Comparison of ENCODE assay signal across 11 cellular contexts in genomic region chr22:38736257-38736570, GRCh38. TPM values are rescaled to one million over a fixed set of nuclear protein-coding genes. Genes with fewer than 3 reads are reported as not detected.
DNase-seq lines count a peak whose midpoint lies in the region; ATAC-seq, FAIRE-seq and TF ChIP-seq lines count a peak whose summit lies in the region.
"Had no signal": no experiment of that assay in that cellular context is flagged by ENCODE, and none has a peak within 500 bp of the region (broad histone marks: within the 10 kb centered on the region; RNA-seq: fewer than 3 reads in every experiment).

No MANE protein-coding gene starts in this region.

- no peaks in the 10 kb centered on the region for H3K9me3 Mint-ChIP-seq in activated naive CD4-positive, alpha-beta T cell treated with anti-CD3 and anti-CD28 coated beads, Interleukin-2, amount 10 ng/mL, durations not matched to agents 7 days and 5 days
- no peaks in the 10 kb centered on the region for H3K9me3 Mint-ChIP-seq in stimulated activated naive CD8-positive, alpha-beta T cell treated with anti-CD3 and anti-CD28 coated beads, Interleukin-15, amount 100 ng/mL, for 72 hours

- H3K27ac Mint-ChIP-seq in activated naive CD4-positive, alpha-beta T cell treated with anti-CD3 and anti-CD28 coated beads, Interleukin-2, amount 10 ng/mL, durations not matched to agents 7 days and 5 days: peak overlapping the region; percentile 84
- H3K27ac Mint-ChIP-seq in stimulated activated naive CD8-positive, alpha-beta T cell treated with anti-CD3 and anti-CD28 coated beads, Interleukin-15, amount 100 ng/mL, for 72 hours: peak overlapping the region; percentile 72 to 96

- FAIRE-seq in K562 (lab: Jason Lieb, UNC): no peak

- no peaks in the 10 kb centered on the region for H3K79me2 ChIP-seq in K562 (ENCODE audit: control insufficient read depth, insufficient read depth, low read length)

- no peak for TF ChIP-seq RAD21 in K562 (CRISPR knock-in tag; conservative IDR thresholded peaks at IDR 0.05 in 1 of 2, IDR thresholded peaks at IDR 0.05 in 1 of 2)

- no peaks in the 10 kb centered on the region for H3K9me1 ChIP-seq in K562 (ENCODE audit: control insufficient read depth, insufficient read depth, low read length)

- peaks cover 70% of the 10 kb centered on the region for H3K36me3 Mint-ChIP-seq in activated naive CD4-positive, alpha-beta T cell treated with anti-CD3 and anti-CD28 coated beads, Interleukin-2, amount 10 ng/mL, durations not matched to agents 7 days and 5 days

- no peak for TF ChIP-seq CTCF in K562 (IDR thresholded peaks at IDR 0.05 in 2 of 3, conservative IDR thresholded peaks at IDR 0.05 in 1 of 3; ENCODE audit: insufficient read depth in 2 of 3, low read depth in 1 of 3, low read length in 3 of 3)

- 100% methylated on average over 1 of the region's 7 CpGs for WGBS in K562 (ENCODE audit: insufficient coverage, low coverage, missing lambda C conversion rate)

- no peak overlapping the region for H3K9ac ChIP-seq in K562 (ENCODE audit: insufficient read depth in 1 of 2, low read depth in 2 of 2, low read length in 2 of 2)

- no peak for ATAC-seq in K562
- ATAC-seq in stimulated activated naive CD8-positive, alpha-beta T cell treated with anti-CD3 and anti-CD28 coated beads, Interleukin-15, amount 100 ng/mL, for 72 hours: peak; percentile 3
- no peak for ATAC-seq in HG03520 (IDR thresholded peaks at IDR 0.05; ENCODE audit: unreplicated experiment)
- ATAC-seq in HG02870 (IDR thresholded peaks at IDR 0.05; ENCODE audit: unreplicated experiment): no peak

- no peak overlapping the region for H3K4me3 ChIP-seq in K562
- H3K4me3 ChIP-seq: tibial nerve had no signal

- no peak for DNase-seq in activated naive CD4-positive, alpha-beta T cell treated with anti-CD3 and anti-CD28 coated beads, Interleukin-2, amount 10 ng/mL, durations not matched to agents 7 days and 5 days
- no peak for DNase-seq in activated naive CD4-positive, alpha-beta T cell (lab: John Stamatoyannopoulos, UW)
- DNase-seq in K562 (ENCODE audit: extremely low read depth in 1 of 4, low spot score in 3 of 4): no peak
- DNase-seq in stimulated activated naive CD8-positive, alpha-beta T cell treated with anti-CD3 and anti-CD28 coated beads, Interleukin-15, amount 100 ng/mL, for 72 hours: peak; percentile 24 to 27
- DNase-seq: activated CD8-positive, alpha-beta memory T cell treated with anti-CD3 and anti-CD28 coated beads, Interleukin-2, amount 50 U/mL, for 4 hours; PC-3; retina had no signal

- no peak overlapping the region for H3K4me3 Mint-ChIP-seq in activated naive CD4-positive, alpha-beta T cell treated with anti-CD3 and anti-CD28 coated beads, Interleukin-2, amount 10 ng/mL, durations not matched to agents 7 days and 5 days
- peak overlapping the region in 1 of 2 donors; percentile 18 for H3K4me3 Mint-ChIP-seq in stimulated activated naive CD8-positive, alpha-beta T cell treated with anti-CD3 and anti-CD28 coated beads, Interleukin-15, amount 100 ng/mL, for 72 hours

- CTCF ChIA-PET in activated naive CD4-positive, alpha-beta T cell treated with anti-CD3 and anti-CD28 coated beads, Interleukin-2, amount 10 ng/mL, durations not matched to agents 7 days and 5 days (lab: Charles Lee): interaction anchor here (1.6 to 2.4 kb wide), 2 partner anchors 10 to 22 kb away, joined by 4 to 14 read pairs; no protein-coding TSS in a partner anchor
- CTCF ChIA-PET in K562 (lab: Yijun Ruan, JAX; ENCODE audit: low intra/inter-chr PET ratio): no interaction called here

- no peak; the same call in 1 of the 2 replicates for TF ChIP-seq POLR2A in K562 (conservative IDR thresholded peaks at IDR 0.05)

- BruUV-seq in K562 (replicated peaks; lab: Mats Ljungman, UMichigan): no TSS peak

- H3K27me3 ChIP-seq in K562 (ENCODE audit: control insufficient read depth in 2 of 2, insufficient read depth in 2 of 2, low read length in 2 of 2): no peaks in the 10 kb centered on the region
- H3K27me3 ChIP-seq: tibial nerve had no signal

- peaks cover 94% of the 10 kb centered on the region; the same call in 2 of the 3 replicates for H3K36me3 ChIP-seq in K562 (ENCODE audit: control insufficient read depth, insufficient read depth, low read length)

- H3K4me2 ChIP-seq in K562 (ENCODE audit: insufficient read depth, low read length): no peak overlapping the region

- no peak for TF ChIP-seq EP300 in K562 (IDR thresholded peaks at IDR 0.05; ENCODE audit: low read length)

- POLR2A ChIA-PET in K562 (lab: Yijun Ruan, JAX): interaction anchor here (0.8 to 1.9 kb wide), 4 partner anchors 11 to 31 kb away, joined by 3 to 6 read pairs (median 5); no protein-coding TSS in a partner anchor

- H4K20me1 ChIP-seq in K562 (replicated peaks; ENCODE audit: control insufficient read depth, insufficient read depth, low read length): no peaks in the 10 kb centered on the region; the same call in 1 of the 2 replicates

- in situ Hi-C loops in K562 (cut with MboI): no loop called here

- H3K9me3 ChIP-seq in K562 (replicated peaks; ENCODE audit: control insufficient read depth, insufficient read depth, low read depth, low read length): no peaks in the 10 kb centered on the region
- H3K9me3 ChIP-seq: tibial nerve had no signal

- peaks cover 54% of the 10 kb centered on the region for H3K4me1 Mint-ChIP-seq in activated naive CD4-positive, alpha-beta T cell treated with anti-CD3 and anti-CD28 coated beads, Interleukin-2, amount 10 ng/mL, durations not matched to agents 7 days and 5 days
- peaks cover 96% of the 10 kb centered on the region for H3K4me1 Mint-ChIP-seq in stimulated activated naive CD8-positive, alpha-beta T cell treated with anti-CD3 and anti-CD28 coated beads, Interleukin-15, amount 100 ng/mL, for 72 hours

- intact Hi-C loops in K562 (cut with micrococcal nuclease): no loop called here

- no peak overlapping the region for H3K27ac ChIP-seq in K562 (ENCODE audit: extremely low read depth, low read depth, low read length)
- H3K27ac ChIP-seq: HL-60, tibial nerve had no signal

- peaks cover 0 to 13% of the 10 kb centered on the region in 2 experiments; a peak in 2 of 5 replicates for H3K4me1 ChIP-seq in K562 (replicated peaks in 1 of 2; ENCODE audit: control insufficient read depth in 2 of 2, insufficient read depth in 2 of 2, low read length in 2 of 2)

- H3K27me3 Mint-ChIP-seq in activated naive CD4-positive, alpha-beta T cell treated with anti-CD3 and anti-CD28 coated beads, Interleukin-2, amount 10 ng/mL, durations not matched to agents 7 days and 5 days: peaks cover 10% of the 10 kb centered on the region
- no peaks in the 10 kb centered on the region for H3K27me3 Mint-ChIP-seq in stimulated activated naive CD8-positive, alpha-beta T cell treated with anti-CD3 and anti-CD28 coated beads, Interleukin-15, amount 100 ng/mL, for 72 hours

- H2AFZ ChIP-seq in K562 (ENCODE audit: low read depth, low read length): no peak overlapping the region

RNA-seq across cellular contexts. Expression of gene SUN2, which starts 19.6 kb away (rescaled TPM):
- total RNA-seq in K562 (2011; cell fraction: chromatin; rRNA removed; ENCODE audit: low replicate concordance): 38.9 and 115 TPM in 2 replicates
- total RNA-seq in K562 (2011; cell fraction: nucleolus; rRNA removed): 125 TPM in 2 replicates
- 65.3 and 80.1 TPM in 2 replicates for total RNA-seq in K562 (2011; cell fraction: nucleoplasm; rRNA removed)
- total RNA-seq in K562 (2014; rRNA removed) (31.0 and 42.6 TPM in 2 replicates), K562 (2014; rRNA removed; fragmentation: Illumina TruSeq; extraction: Trizol) (5.2 and 7.1 TPM in 2 replicates), K562 (2015; rRNA removed; fragmentation: Illumina TruSeq; extraction: Trizol) (18.2 and 19.5 TPM in 2 replicates), K562 (2021) (37.2 and 38.8 TPM in 2 replicates)
- polyA plus RNA-seq in K562 (2011; rRNA removed) (16.7 and 26.9 TPM in 2 replicates), K562 (2014; fragmentation: Illumina TruSeq; extraction: Trizol) (13.8 and 22.6 TPM in 2 replicates), K562 (2014; fragmentation: Nextera tagmentation; extraction: Ambion mirVana) (under 1 TPM; 0.11 to 0.21 TPM), K562 (2014; rRNA removed) (27.8 and 31.5 TPM in 2 replicates)
- polyA plus RNA-seq in K562 (2011; cell fraction: cytosol; rRNA removed): 23.3 and 36.3 TPM in 2 replicates
- 62.6 and 82.3 TPM in 2 replicates for polyA plus RNA-seq in K562 (2011; cell fraction: nucleus; rRNA removed)
- 27.0 and 67.0 TPM in 2 replicates for polyA plus RNA-seq in K562 (2012)
- polyA minus RNA-seq in K562 (2011; rRNA and poly(A)+ RNA removed): 9.1 and 19.4 TPM in 2 replicates
- 28.2 and 36.8 TPM in 2 replicates for polyA minus RNA-seq in K562 (2011; cell fraction: cytosol; rRNA and poly(A)+ RNA removed)
- 28.8 and 33.5 TPM in 2 replicates for polyA minus RNA-seq in K562 (2011; cell fraction: nucleus; rRNA and poly(A)+ RNA removed)

RNA-seq across cellular contexts. Expression of gene GTPBP1, which starts 30.5 kb away (rescaled TPM):
- 178 and 289 TPM in 2 replicates for total RNA-seq in K562 (2011; cell fraction: chromatin; rRNA removed; ENCODE audit: low replicate concordance)
- total RNA-seq in K562 (2011; cell fraction: nucleolus; rRNA removed): 122 and 125 TPM in 2 replicates
- total RNA-seq in K562 (2011; cell fraction: nucleoplasm; rRNA removed): 108 and 125 TPM in 2 replicates
- total RNA-seq in K562 (2014; rRNA removed) (24.4 and 25.0 TPM in 2 replicates), K562 (2014; rRNA removed; fragmentation: Illumina TruSeq; extraction: Trizol) (14.5 and 17.5 TPM in 2 replicates), K562 (2015; rRNA removed; fragmentation: Illumina TruSeq; extraction: Trizol) (15.9 and 16.0 TPM in 2 replicates), K562 (2021) (43.0 and 53.2 TPM in 2 replicates)
- polyA plus RNA-seq in K562 (2011; rRNA removed) (23.3 and 38.4 TPM in 2 replicates), K562 (2014; fragmentation: Illumina TruSeq; extraction: Trizol) (30.6 and 38.6 TPM in 2 replicates), K562 (2014; fragmentation: Nextera tagmentation; extraction: Ambion mirVana) (under 1 TPM; 0.83 to 0.95 TPM), K562 (2014; rRNA removed) (30.9 and 32.6 TPM in 2 replicates)
- polyA plus RNA-seq in K562 (2011; cell fraction: cytosol; rRNA removed): 17.9 and 20.7 TPM in 2 replicates
- polyA plus RNA-seq in K562 (2011; cell fraction: nucleus; rRNA removed): 79.8 and 120 TPM in 2 replicates
- 22.5 and 29.8 TPM in 2 replicates for polyA plus RNA-seq in K562 (2012)
- 57.9 and 59.7 TPM in 2 replicates for polyA minus RNA-seq in K562 (2011; rRNA and poly(A)+ RNA removed)
- polyA minus RNA-seq in K562 (2011; cell fraction: cytosol; rRNA and poly(A)+ RNA removed): 24.3 and 38.6 TPM in 2 replicates
- polyA minus RNA-seq in K562 (2011; cell fraction: nucleus; rRNA and poly(A)+ RNA removed): 57.2 and 62.2 TPM in 2 replicates

RNA-seq across cellular contexts. Expression of gene JOSD1, which starts 35.5 kb away (rescaled TPM):
- 36.0 and 46.4 TPM in 2 replicates for total RNA-seq in K562 (2011; cell fraction: chromatin; rRNA removed; ENCODE audit: low replicate concordance)
- 31.5 and 32.4 TPM in 2 replicates for total RNA-seq in K562 (2011; cell fraction: nucleolus; rRNA removed)
- total RNA-seq in K562 (2011; cell fraction: nucleoplasm; rRNA removed): 31.9 and 36.6 TPM in 2 replicates
- total RNA-seq in K562 (2014; rRNA removed) (28.0 and 33.9 TPM in 2 replicates), K562 (2014; rRNA removed; fragmentation: Illumina TruSeq; extraction: Trizol) (30.0 and 30.4 TPM in 2 replicates), K562 (2015; rRNA removed; fragmentation: Illumina TruSeq; extraction: Trizol) (26.0 and 26.7 TPM in 2 replicates), K562 (2021) (36.7 and 39.1 TPM in 2 replicates)
- polyA plus RNA-seq in K562 (2011; rRNA removed) (31.6 and 31.8 TPM in 2 replicates), K562 (2014; fragmentation: Illumina TruSeq; extraction: Trizol) (33.0 and 34.1 TPM in 2 replicates), K562 (2014; fragmentation: Nextera tagmentation; extraction: Ambion mirVana) (1 to 10 TPM; 8.9 to 9.5 TPM), K562 (2014; rRNA removed) (30.4 and 30.7 TPM in 2 replicates)
- 34.7 and 36.9 TPM in 2 replicates for polyA plus RNA-seq in K562 (2011; cell fraction: cytosol; rRNA removed)
- 35.2 and 39.9 TPM in 2 replicates for polyA plus RNA-seq in K562 (2011; cell fraction: nucleus; rRNA removed)
- polyA plus RNA-seq in K562 (2012): 25.7 and 27.9 TPM in 2 replicates
- polyA minus RNA-seq in K562 (2011; rRNA and poly(A)+ RNA removed): 19.3 and 25.4 TPM in 2 replicates
- polyA minus RNA-seq in K562 (2011; cell fraction: cytosol; rRNA and poly(A)+ RNA removed): 19.6 and 27.1 TPM in 2 replicates
- polyA minus RNA-seq in K562 (2011; cell fraction: nucleus; rRNA and poly(A)+ RNA removed): 9.8 and 16.9 TPM in 2 replicates

RNA-seq across cellular contexts. Expression of gene TOMM22, which starts 54.5 kb away (rescaled TPM):
- total RNA-seq in K562 (2011; cell fraction: chromatin; rRNA removed; ENCODE audit: low replicate concordance): 7.9 and 9.6 TPM in 2 replicates
- 13.2 and 14.2 TPM in 2 replicates for total RNA-seq in K562 (2011; cell fraction: nucleolus; rRNA removed)
- 17.9 and 24.1 TPM in 2 replicates for total RNA-seq in K562 (2011; cell fraction: nucleoplasm; rRNA removed)
- total RNA-seq in K562 (2014; rRNA removed): 73.8 and 92.1 TPM in 2 replicates
- total RNA-seq in K562 (2014; rRNA removed; fragmentation: Illumina TruSeq; extraction: Trizol): 78.6 and 87.9 TPM in 2 replicates
- 76.2 and 82.8 TPM in 2 replicates for total RNA-seq in K562 (2015; rRNA removed; fragmentation: Illumina TruSeq; extraction: Trizol)
- total RNA-seq in K562 (2021): 101 and 108 TPM in 2 replicates
- 46.9 and 49.6 TPM in 2 replicates for polyA plus RNA-seq in K562 (2011; rRNA removed)
- 26.6 and 63.0 TPM in 2 replicates for polyA plus RNA-seq in K562 (2011; cell fraction: cytosol; rRNA removed)
- polyA plus RNA-seq in K562 (2011; cell fraction: nucleus; rRNA removed): 11.8 and 22.9 TPM in 2 replicates
- polyA plus RNA-seq in K562 (2012): 35.2 and 85.7 TPM in 2 replicates
- polyA plus RNA-seq in K562 (2014; fragmentation: Illumina TruSeq; extraction: Trizol): 97.6 and 101 TPM in 2 replicates
- 10 to 100 TPM; 25.8 to 36.3 TPM for polyA plus RNA-seq in K562 (2014; fragmentation: Nextera tagmentation; extraction: Ambion mirVana)
- polyA plus RNA-seq in K562 (2014; rRNA removed): 58.3 and 59.8 TPM in 2 replicates
- polyA minus RNA-seq in K562 (2011; rRNA and poly(A)+ RNA removed): 32.7 and 35.9 TPM in 2 replicates
- 19.9 and 33.9 TPM in 2 replicates for polyA minus RNA-seq in K562 (2011; cell fraction: cytosol; rRNA and poly(A)+ RNA removed)
- polyA minus RNA-seq in K562 (2011; cell fraction: nucleus; rRNA and poly(A)+ RNA removed): 4.8 and 9.8 TPM in 2 replicates

RNA-seq across cellular contexts. Expression of gene DNAL4, which starts 57.7 kb away (rescaled TPM):
- total RNA-seq in K562 (2011; cell fraction: chromatin; rRNA removed; ENCODE audit: low replicate concordance): 3.5 and 3.8 TPM in 2 replicates
- total RNA-seq in K562 (2011; cell fraction: nucleolus; rRNA removed): 4.2 and 5.8 TPM in 2 replicates
- total RNA-seq in K562 (2011; cell fraction: nucleoplasm; rRNA removed): 4.4 and 4.5 TPM in 2 replicates
- 5.2 and 7.5 TPM in 2 replicates for total RNA-seq in K562 (2014; rRNA removed)
- 4.2 and 4.7 TPM in 2 replicates for total RNA-seq in K562 (2014; rRNA removed; fragmentation: Illumina TruSeq; extraction: Trizol)
- total RNA-seq in K562 (2015; rRNA removed; fragmentation: Illumina TruSeq; extraction: Trizol): 4.7 and 5.6 TPM in 2 replicates
- 5.9 and 6.1 TPM in 2 replicates for total RNA-seq in K562 (2021)
- 6.9 and 8.9 TPM in 2 replicates for polyA plus RNA-seq in K562 (2011; rRNA removed)
- polyA plus RNA-seq in K562 (2011; cell fraction: cytosol; rRNA removed): 10.5 and 12.7 TPM in 2 replicates
- 8.2 and 8.3 TPM in 2 replicates for polyA plus RNA-seq in K562 (2011; cell fraction: nucleus; rRNA removed)
- 6.6 and 12.2 TPM in 2 replicates for polyA plus RNA-seq in K562 (2012)
- polyA plus RNA-seq in K562 (2014; fragmentation: Illumina TruSeq; extraction: Trizol): 9.4 and 11.3 TPM in 2 replicates
- under 1 TPM; 0.20 to 0.70 TPM for polyA plus RNA-seq in K562 (2014; fragmentation: Nextera tagmentation; extraction: Ambion mirVana)
- polyA plus RNA-seq in K562 (2014; rRNA removed): 7.8 and 8.3 TPM in 2 replicates
- polyA minus RNA-seq in K562 (2011; rRNA and poly(A)+ RNA removed): 3.1 and 3.3 TPM in 2 replicates
- 1.7 and 1.8 TPM in 2 replicates for polyA minus RNA-seq in K562 (2011; cell fraction: cytosol; rRNA and poly(A)+ RNA removed)
- 1.8 and 2.8 TPM in 2 replicates for polyA minus RNA-seq in K562 (2011; cell fraction: nucleus; rRNA and poly(A)+ RNA removed)

Comparison
In these comparisons a context has a peak if more than half of its experiments do, and no peak if none do; other contexts are left out.
1. DNase-seq: peak in stimulated activated naive CD8-positive, alpha-beta T cell treated with anti-CD3 and anti-CD28 coated beads, Interleukin-15, amount 100 ng/mL, for 72 hours (2 of 2); none in activated naive CD4-positive, alpha-beta T cell treated with anti-CD3 and anti-CD28 coated beads, Interleukin-2, amount 10 ng/mL, durations not matched to agents 7 days and 5 days (single experiment), activated naive CD4-positive, alpha-beta T cell (0 of 4) and K562 (0 of 4).